28 cellular contexts compared by ENCODE assay signal in genomic region chr2:116833052-116833451, GRCh38.
"Had no signal": no experiment of that assay in that cellular context is flagged by ENCODE, and none has a peak within 500 bp of the region (broad histone marks: within the 10 kb centered on the region; RNA-seq: fewer than 3 reads in every experiment).

No MANE protein-coding gene starts in this region.

- H3K4me3 ChIP-seq: colonic mucosa, coronary artery, dorsolateral prefrontal cortex, esophagus muscularis mucosa, esophagus squamous epithelium, gastrocnemius medialis, gastroesophageal sphincter, heart left ventricle, heart right ventricle had no signal

- H3K4me1 ChIP-seq: colonic mucosa, esophagus muscularis mucosa, esophagus squamous epithelium, foreskin keratinocyte, gastrocnemius medialis, gastroesophageal sphincter, heart left ventricle, heart right ventricle had no signal

- H3K27ac ChIP-seq: colonic mucosa, coronary artery, dorsolateral prefrontal cortex, epithelial cell of prostate, esophagus muscularis mucosa, esophagus squamous epithelium, foreskin keratinocyte, gastrocnemius medialis, gastroesophageal sphincter, heart left ventricle, heart right ventricle had no signal

- FAIRE-seq: colon, endometrium, endothelial cell of umbilical vein, frontal cortex had no signal

- H3K36me3 ChIP-seq: colonic mucosa, esophagus muscularis mucosa, esophagus squamous epithelium, gastrocnemius medialis, gastroesophageal sphincter, heart left ventricle, heart right ventricle had no signal

- H3K9me3 ChIP-seq: colonic mucosa, esophagus squamous epithelium, gastrocnemius medialis had no signal

- ATAC-seq: effector memory CD8-positive, alpha-beta T cell; esophagus mucosa; foreskin keratinocyte; gastrocnemius medialis; gastroesophageal sphincter; heart left ventricle; heart right ventricle had no signal

- DNase-seq: colonic mucosa; cortex of kidney; dermis blood vessel endothelial cell; dorsolateral prefrontal cortex; effector CD4-positive, alpha-beta T cell; effector CD8-positive, alpha-beta T cell; effector memory CD4-positive, alpha-beta T cell; effector memory CD8-positive, alpha-beta T cell; endodermal cell; erythroblast; esophagus squamous epithelium; foreskin fibroblast; foreskin keratinocyte; foreskin melanocyte; gastrocnemius medialis; glutamatergic neuron; head of caudate nucleus; heart left ventricle; heart right ventricle had no signal

- H3K27me3 ChIP-seq: colonic mucosa, dorsolateral prefrontal cortex, esophagus muscularis mucosa, esophagus squamous epithelium, foreskin keratinocyte, gastrocnemius medialis, gastroesophageal sphincter, heart left ventricle, heart right ventricle had no signal
